8 cellular contexts compared by ENCODE assay signal in genomic region chr5:14581891-14582796, GRCh38. TPM values are rescaled to one million over a fixed set of nuclear protein-coding genes. Genes with fewer than 3 reads are reported as not detected.
A peak's percentile ranks its signal among the peaks of the same experiment; 100 is the strongest.
DNase-seq lines count a peak whose midpoint lies in the region; ATAC-seq and TF ChIP-seq lines count a peak whose summit lies in the region.

No MANE protein-coding gene starts in this region.

- DNase-seq in CD4-positive, CD25-positive, alpha-beta regulatory T cell = peak; percentile 70 to 92 (median 85)
- DNase-seq in RKO (ENCODE audit: low spot score) (peak; percentile 70), head of caudate nucleus (peak in 37 of 42 donors; percentile 18 to 69 (median 45)), uterus (peak; percentile 46 to 50)

- H3K36me3 ChIP-seq in CD4-positive, CD25-positive, alpha-beta regulatory T cell (ENCODE audit: control insufficient read depth, insufficient read depth, low read length) = no peaks in the 10 kb centered on the region
- H3K36me3 ChIP-seq in rectal smooth muscle tissue (ENCODE audit: control insufficient read depth, insufficient read depth, low read length) (no peaks in the 10 kb centered on the region), uterus (no peaks in the 10 kb centered on the region)

- intact Hi-C loops in head of caudate nucleus (cut with DNase I) = no loop called here
- intact Hi-C loops in uterus (cut with DNase I; ENCODE audit: low total_unique reads) = no loop called here

- H3K4me3 ChIP-seq in CD4-positive, CD25-positive, alpha-beta regulatory T cell (ENCODE audit: low read depth, low read length) = peak overlapping the region; percentile 77
- H3K4me3 ChIP-seq in rectal smooth muscle tissue (ENCODE audit: low read length) (peak overlapping the region; percentile 74), uterus (peak overlapping the region; percentile 31 to 86)

- H3K36me3 Mint-ChIP-seq in CD4-positive, CD25-positive, alpha-beta regulatory T cell = peaks cover 3% of the 10 kb centered on the region
- no peaks in the 10 kb centered on the region for H3K36me3 Mint-ChIP-seq in activated T-helper 17 cell treated with anti-CD3 and anti-CD28 coated beads, Interleukin-2, amount 50 U/mL, for 72 hours (ENCODE audit: low read depth)

- H3K4me3 Mint-ChIP-seq in CD4-positive, CD25-positive, alpha-beta regulatory T cell = peak overlapping the region; percentile 91 to 97 (median 94)
- peak overlapping the region; percentile 72 for H3K4me3 Mint-ChIP-seq in activated T-helper 17 cell treated with anti-CD3 and anti-CD28 coated beads, Interleukin-2, amount 50 U/mL, for 72 hours

- peak; percentile 88 for ATAC-seq in CD4-positive, CD25-positive, alpha-beta regulatory T cell (ENCODE audit: low read depth in 2 of 2)
- peak; percentile 79 for ATAC-seq in GM19372 (IDR thresholded peaks at IDR 0.05; ENCODE audit: low read depth, unreplicated experiment)
- ATAC-seq in HG03460 (IDR thresholded peaks at IDR 0.05; ENCODE audit: unreplicated experiment) = peak; percentile 73
- ATAC-seq in activated T-helper 17 cell treated with anti-CD3 and anti-CD28 coated beads, Interleukin-2, amount 50 U/mL, for 72 hours (replicated peaks) = peak; percentile 83

- peaks cover 22 to 54% (median 40%) of the 10 kb centered on the region in 4 donors for H3K4me1 Mint-ChIP-seq in CD4-positive, CD25-positive, alpha-beta regulatory T cell
- H3K4me1 Mint-ChIP-seq in activated T-helper 17 cell treated with anti-CD3 and anti-CD28 coated beads, Interleukin-2, amount 50 U/mL, for 72 hours = peaks cover 16% of the 10 kb centered on the region

- H3K27me3 ChIP-seq in CD4-positive, CD25-positive, alpha-beta regulatory T cell (ENCODE audit: control insufficient read depth, insufficient read depth, low read length) = no peaks in the 10 kb centered on the region
- no peaks in the 10 kb centered on the region for H3K27me3 ChIP-seq in rectal smooth muscle tissue (ENCODE audit: control insufficient read depth, insufficient read depth, low read length)
- H3K27me3 ChIP-seq in uterus = no peaks in the 10 kb centered on the region

- peaks cover 9% of the 10 kb centered on the region for H3K27me3 Mint-ChIP-seq in CD4-positive, CD25-positive, alpha-beta regulatory T cell
- H3K27me3 Mint-ChIP-seq in activated T-helper 17 cell treated with anti-CD3 and anti-CD28 coated beads, Interleukin-2, amount 50 U/mL, for 72 hours = peaks cover 7% of the 10 kb centered on the region

- TF ChIP-seq POLR2A in uterus (IDR thresholded peaks at IDR 0.05) = no peak

- H3K9me3 ChIP-seq in CD4-positive, CD25-positive, alpha-beta regulatory T cell (ENCODE audit: control insufficient read depth in 2 of 2, low read length in 2 of 2) = no peaks in the 10 kb centered on the region
- no peaks in the 10 kb centered on the region for H3K9me3 ChIP-seq in uterus

- H3K27ac Mint-ChIP-seq in CD4-positive, CD25-positive, alpha-beta regulatory T cell = peak overlapping the region; percentile 84 to 93 (median 85)
- H3K27ac Mint-ChIP-seq in activated T-helper 17 cell treated with anti-CD3 and anti-CD28 coated beads, Interleukin-2, amount 50 U/mL, for 72 hours = peak overlapping the region; percentile 56

- H3K27ac ChIP-seq in CD4-positive, CD25-positive, alpha-beta regulatory T cell (ENCODE audit: insufficient read depth, low read length, poor library complexity, severe bottlenecking) = peak overlapping the region; percentile 83
- H3K27ac ChIP-seq in rectal smooth muscle tissue (ENCODE audit: low read depth, low read length) = no peak overlapping the region
- H3K27ac ChIP-seq in uterus = peak overlapping the region; percentile 48

- peak overlapping the region; percentile 42 for H3K9ac ChIP-seq in rectal smooth muscle tissue (ENCODE audit: low read length)

- H3K9me3 Mint-ChIP-seq in CD4-positive, CD25-positive, alpha-beta regulatory T cell = no peaks in the 10 kb centered on the region
- no peaks in the 10 kb centered on the region for H3K9me3 Mint-ChIP-seq in activated T-helper 17 cell treated with anti-CD3 and anti-CD28 coated beads, Interleukin-2, amount 50 U/mL, for 72 hours

- peak in 2 of 4 experiments; percentile 20 to 30 for TF ChIP-seq CTCF in uterus (IDR thresholded peaks at IDR 0.05)

- peaks cover 50% of the 10 kb centered on the region for H3K4me1 ChIP-seq in CD4-positive, CD25-positive, alpha-beta regulatory T cell (ENCODE audit: control insufficient read depth, insufficient read depth, low read length, poor library complexity, severe bottlenecking)
- H3K4me1 ChIP-seq in rectal smooth muscle tissue (ENCODE audit: control insufficient read depth, insufficient read depth, low read length) (no peaks in the 10 kb centered on the region), uterus (no peaks in the 10 kb centered on the region)

RNA-seq across cellular contexts. Expression of gene OTULINL, which starts 0.6 kb away (rescaled TPM):
- 47.1 TPM for total RNA-seq in CD4-positive, CD25-positive, alpha-beta regulatory T cell
- polyA plus RNA-seq in CD4-positive, CD25-positive, alpha-beta regulatory T cell = 10 to 100 TPM; 41.5 to 69.4 (median 51.9) TPM
- 10 to 100 TPM; 15.8 to 19.0 TPM for total RNA-seq in activated T-helper 17 cell treated with anti-CD3 and anti-CD28 coated beads, Interleukin-2, amount 50 U/mL, for 72 hours
- 10 to 100 TPM in 1 of 4 donors, 1 to 10 TPM in 3; 1.0 to 16.1 (median 3.8) TPM for total RNA-seq in uterus
